Comparison of ENCODE assay signal across 9 cellular contexts in genomic region chr11:66910016-66910415, GRCh38.
"Had no signal": no experiment of that assay in that cellular context is flagged by ENCODE, and none has a peak within 500 bp of the region (broad histone marks: within the 10 kb centered on the region; RNA-seq: fewer than 3 reads in every experiment).

No MANE protein-coding gene starts in this region.

- DNase-seq: GM23248, GOT3, H9, HCEC 1CT, IMR-90, KG1 had no signal

- H3K27ac ChIP-seq: GM23248 had no signal

- ATAC-seq: K562 had no signal

- H3K9ac ChIP-seq: GM23248 had no signal

- FAIRE-seq: H54, HTR-8/SVneo, K562 had no signal

- H2AFZ ChIP-seq: GM23248 had no signal

- H3K4me3 ChIP-seq: GM23248, K562 had no signal
